9 cellular contexts compared by ENCODE assay signal in the genomic region with DNA sequence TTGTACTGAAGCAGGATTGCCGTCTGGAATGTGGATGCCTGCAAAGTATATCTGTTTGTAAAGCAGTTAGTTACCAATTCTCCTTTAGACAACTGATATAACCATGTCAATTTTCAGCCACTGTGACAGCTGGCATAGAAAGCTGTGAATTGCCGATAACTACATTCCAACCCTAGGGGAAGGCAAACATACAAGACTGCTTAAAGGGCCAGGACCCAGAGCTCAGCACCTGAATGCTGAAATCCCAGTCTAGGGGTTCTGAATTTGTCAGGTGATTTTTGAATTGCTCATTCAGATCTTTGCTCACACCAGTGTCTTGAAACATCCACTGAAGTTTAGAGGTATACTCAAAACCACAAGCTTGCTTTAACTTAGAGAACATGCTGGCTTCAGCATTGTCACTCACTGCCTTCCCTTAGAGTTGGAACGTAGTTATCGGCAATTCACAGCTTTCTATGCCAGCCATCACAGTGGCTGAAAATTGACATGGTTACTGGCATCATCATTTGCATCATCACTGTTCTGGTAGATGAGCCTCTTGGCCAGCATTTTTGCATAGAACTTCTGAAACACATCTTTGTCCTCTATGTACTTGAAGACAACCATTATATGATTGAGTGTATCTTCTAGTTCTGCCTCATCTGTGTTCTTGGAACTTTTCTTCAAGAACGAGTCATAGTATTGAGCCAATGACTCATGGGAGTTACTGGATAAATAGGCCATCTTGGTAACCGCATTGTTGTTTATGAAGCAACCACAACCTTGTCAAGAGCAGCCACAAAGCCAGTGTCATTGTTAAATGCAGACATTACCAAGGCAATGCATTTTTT.
DNase-seq lines count a peak whose midpoint lies in the region; ATAC-seq and TF ChIP-seq lines count a peak whose summit lies in the region.
"Had no signal": no experiment of that assay in that cellular context is flagged by ENCODE, and none has a peak within 500 bp of the region (broad histone marks: within the 10 kb centered on the region; RNA-seq: fewer than 3 reads in every experiment).

No MANE protein-coding gene starts in this region.

- H3K4me1 ChIP-seq in naive thymus-derived CD4-positive, alpha-beta T cell (ENCODE audit: control insufficient read depth in 2 of 2, insufficient read depth in 2 of 2, low read length in 2 of 2), result peaks cover 0 to 4% of the 10 kb centered on the region in 2 donors
- H3K4me1 ChIP-seq in ovary (ENCODE audit: insufficient read depth), result no peaks in the 10 kb centered on the region
- H3K4me1 ChIP-seq: BLaER1 treated with 17β-estradiol and CSF1 and Interleukin-3, amounts not matched to agents 10 nM and 100 nM had no signal

- no peak for TF ChIP-seq EP300 in ovary (IDR thresholded peaks at IDR 0.05)

- H3K36me3 ChIP-seq in naive thymus-derived CD4-positive, alpha-beta T cell (ENCODE audit: control insufficient read depth in 2 of 3, insufficient read depth in 3 of 3, low read length in 3 of 3), result no peaks in the 10 kb centered on the region
- H3K36me3 ChIP-seq in ovary, result no peaks in the 10 kb centered on the region
- H3K36me3 ChIP-seq: BLaER1 treated with 17β-estradiol and CSF1 and Interleukin-3, amounts not matched to agents 10 nM and 100 nM had no signal

- no peak for TF ChIP-seq CTCF in ovary (IDR thresholded peaks at IDR 0.05)

- POLR2A ChIA-PET in activated CD8-positive, alpha-beta T cell treated with anti-CD3 and anti-CD28 coated beads, Interleukin-2, amount 10 ng/mL, durations not matched to agents 7 days and 5 days (lab: Charles Lee), result no interaction called here
- POLR2A ChIA-PET in naive thymus-derived CD4-positive, alpha-beta T cell (lab: Charles Lee), result no interaction called here

- no peak for TF ChIP-seq POLR2A in ovary (IDR thresholded peaks at IDR 0.05)

- H3K4me3 ChIP-seq in naive thymus-derived CD4-positive, alpha-beta T cell (ENCODE audit: low read length), result no peak overlapping the region
- H3K4me3 ChIP-seq in ovary, result no peak overlapping the region
- H3K4me3 ChIP-seq: BLaER1 treated with 17β-estradiol and CSF1 and Interleukin-3, amounts not matched to agents 10 nM and 100 nM had no signal

- no peaks in the 10 kb centered on the region for H3K27me3 ChIP-seq in naive thymus-derived CD4-positive, alpha-beta T cell (ENCODE audit: control insufficient read depth in 2 of 2, insufficient read depth in 2 of 2, low read length in 2 of 2)
- no peaks in the 10 kb centered on the region for H3K27me3 ChIP-seq in ovary
- H3K27me3 ChIP-seq: BLaER1 treated with 17β-estradiol and CSF1 and Interleukin-3, amounts not matched to agents 10 nM and 100 nM had no signal

- H3K36me3 Mint-ChIP-seq in activated CD8-positive, alpha-beta T cell treated with anti-CD3 and anti-CD28 coated beads, Interleukin-2, amount 10 ng/mL, durations not matched to agents 7 days and 5 days (ENCODE audit: low read depth), result no peaks in the 10 kb centered on the region
- H3K36me3 Mint-ChIP-seq in naive thymus-derived CD4-positive, alpha-beta T cell, result peaks cover 0 to 32% (median 0%) of the 10 kb centered on the region in 5 donors

- H3K4me3 Mint-ChIP-seq in activated CD8-positive, alpha-beta T cell treated with anti-CD3 and anti-CD28 coated beads, Interleukin-2, amount 10 ng/mL, durations not matched to agents 7 days and 5 days, result no peak overlapping the region
- H3K4me3 Mint-ChIP-seq in naive thymus-derived CD4-positive, alpha-beta T cell, result peak overlapping the region in 1 of 10 donors; percentile 73

- no peak overlapping the region for H3K27ac ChIP-seq in naive thymus-derived CD4-positive, alpha-beta T cell (ENCODE audit: low read depth, low read length)
- H3K27ac ChIP-seq in ovary, result no peak overlapping the region
- H3K27ac ChIP-seq: BLaER1 treated with 17β-estradiol and CSF1 and Interleukin-3, amounts not matched to agents 10 nM and 100 nM had no signal

- H3K27me3 Mint-ChIP-seq in activated CD8-positive, alpha-beta T cell treated with anti-CD3 and anti-CD28 coated beads, Interleukin-2, amount 10 ng/mL, durations not matched to agents 7 days and 5 days (ENCODE audit: low read depth), result peaks cover 2% of the 10 kb centered on the region
- peaks cover 3 to 24% (median 16%) of the 10 kb centered on the region in 5 donors for H3K27me3 Mint-ChIP-seq in naive thymus-derived CD4-positive, alpha-beta T cell

- ATAC-seq in HG02870 (IDR thresholded peaks at IDR 0.05; ENCODE audit: unreplicated experiment), result peak; percentile 88
- peak; percentile 74 for ATAC-seq in activated CD8-positive, alpha-beta T cell treated with anti-CD3 and anti-CD28 coated beads, Interleukin-2, amount 10 ng/mL, durations not matched to agents 7 days and 5 days
- ATAC-seq in naive thymus-derived CD4-positive, alpha-beta T cell, result peak; percentile 79

- WGBS in ovary, 3 donors, result 78 to 89% (median 81%) methylated on average over 6 of the region's 6 CpGs

- H3K9me3 ChIP-seq in naive thymus-derived CD4-positive, alpha-beta T cell (ENCODE audit: control insufficient read depth in 2 of 3, low read length in 3 of 3), result peaks cover 0 to 5% (median 0%) of the 10 kb centered on the region in 3 experiments
- H3K9me3 ChIP-seq in ovary, result no peaks in the 10 kb centered on the region

- peaks cover 16% of the 10 kb centered on the region for H3K4me1 Mint-ChIP-seq in activated CD8-positive, alpha-beta T cell treated with anti-CD3 and anti-CD28 coated beads, Interleukin-2, amount 10 ng/mL, durations not matched to agents 7 days and 5 days (ENCODE audit: low read depth)
- peaks cover 0 to 45% (median 0%) of the 10 kb centered on the region in 7 donors for H3K4me1 Mint-ChIP-seq in naive thymus-derived CD4-positive, alpha-beta T cell

- intact Hi-C loops in naive thymus-derived CD4-positive, alpha-beta T cell (cut with micrococcal nuclease), result loop anchor here in 1 of 2 donors (1.0 to 2.0 kb wide), 2 partner anchors 29 to 298 kb away; a partner anchor contains a TSS
- intact Hi-C loops in ovary (cut with DNase I), result no loop called here

- H3K27ac Mint-ChIP-seq in activated CD8-positive, alpha-beta T cell treated with anti-CD3 and anti-CD28 coated beads, Interleukin-2, amount 10 ng/mL, durations not matched to agents 7 days and 5 days, result peak overlapping the region; percentile 51
- peak overlapping the region in 1 of 9 donors; percentile 96 for H3K27ac Mint-ChIP-seq in naive thymus-derived CD4-positive, alpha-beta T cell

- H3K9me3 Mint-ChIP-seq in activated CD8-positive, alpha-beta T cell treated with anti-CD3 and anti-CD28 coated beads, Interleukin-2, amount 10 ng/mL, durations not matched to agents 7 days and 5 days (ENCODE audit: insufficient read depth), result no peaks in the 10 kb centered on the region
- H3K9me3 Mint-ChIP-seq in naive thymus-derived CD4-positive, alpha-beta T cell, result peaks cover 0 to 34% (median 13%) of the 10 kb centered on the region in 11 donors

- peak; percentile 13 for DNase-seq in NK-92 treated with Interleukin-12 subunit alpha and Interleukin-12 subunit beta, amount 100 ng/mL, for 24 hours (lab: John Stamatoyannopoulos, UW)
- DNase-seq in NK-92 (lab: John Stamatoyannopoulos, UW; ENCODE audit: unreplicated experiment) (no peak), ovary (no peak), HK-2 (ENCODE audit: unreplicated experiment) (no peak), mucosa of gallbladder (ENCODE audit: low spot score) (no peak)
- peak; percentile 25 for DNase-seq in activated CD8-positive, alpha-beta T cell treated with anti-CD3 and anti-CD28 coated beads, Interleukin-2, amount 10 ng/mL, durations not matched to agents 7 days and 5 days
- peak in 1 of 9 donors; percentile 34 for DNase-seq in naive thymus-derived CD4-positive, alpha-beta T cell

- CTCF ChIA-PET in activated CD8-positive, alpha-beta T cell treated with anti-CD3 and anti-CD28 coated beads, Interleukin-2, amount 10 ng/mL, durations not matched to agents 7 days and 5 days (lab: Charles Lee), result interaction anchor here (0.6 to 1.4 kb wide), 2 partner anchors 297 to 1247 kb away, joined by 3 read pairs; no protein-coding TSS in a partner anchor
- CTCF ChIA-PET in naive thymus-derived CD4-positive, alpha-beta T cell (lab: Charles Lee), result no interaction called here

Comparison
In these comparisons a context has a peak if more than half of its experiments do, and no peak if none do; other contexts are left out.
1. DNase-seq: peak in NK-92 treated with Interleukin-12 subunit alpha and Interleukin-12 subunit beta, amount 100 ng/mL, for 24 hours (single experiment) and activated CD8-positive, alpha-beta T cell treated with anti-CD3 and anti-CD28 coated beads, Interleukin-2, amount 10 ng/mL, durations not matched to agents 7 days and 5 days (single experiment); none in NK-92 (single experiment), ovary (0 of 5), HK-2 (single experiment) and mucosa of gallbladder (single experiment).
2. Peak in every context shown above with its lines, with median percentiles within 50 percentile points of each other: ATAC-seq.